ENCODE assay signal across 16 cellular contexts in genomic region chr1:170321113-170321512, GRCh38.
"Had no signal": no experiment of that assay in that cellular context is flagged by ENCODE, and none has a peak within 500 bp of the region (broad histone marks: within the 10 kb centered on the region; RNA-seq: fewer than 3 reads in every experiment).

No MANE protein-coding gene starts in this region.

- H3K9me3 ChIP-seq: right atrium auricular region, suprapubic skin had no signal

- DNase-seq: activated CD4-positive, alpha-beta memory T cell treated with anti-CD3 and anti-CD28 coated beads for 36 hours; activated effector memory CD4-positive, alpha-beta T cell treated with anti-CD3 and anti-CD28 coated beads, Interleukin-2, amount 50 U/mL, for 16 hours; activated T-cell treated with anti-CD3 and anti-CD28 coated beads, Interleukin-2, amount 50 U/mL, for 4 hours; cortex of kidney; effector CD8-positive, alpha-beta T cell; immature natural killer cell; left colon; naive B cell; spleen; stimulated activated CD4-positive, alpha-beta T cell treated with anti-CD3 and anti-CD28 coated beads, Interleukin-1b, Interleukin-23, amount 100 ng/mL, for 48 hours; stimulated activated naive CD8-positive, alpha-beta T cell treated with anti-CD3 and anti-CD28 coated beads, Interleukin-15, Interleukin-2, amounts not matched to agents 100 U/mL and 50 U/mL, for 24 hours; T-helper 9 cell had no signal

- H3K27me3 ChIP-seq: cardiac muscle cell, right atrium auricular region, spleen, suprapubic skin had no signal

- ATAC-seq: activated T-cell treated with anti-CD3 and anti-CD28 coated beads, Interleukin-2, amount 50 U/mL, for 4 hours; left colon; stimulated activated naive CD8-positive, alpha-beta T cell treated with anti-CD3 and anti-CD28 coated beads, Interleukin-15, Interleukin-2, amounts not matched to agents 100 U/mL and 50 U/mL, for 24 hours had no signal

- H3K36me3 ChIP-seq: cardiac muscle cell, right atrium auricular region, spleen, suprapubic skin had no signal

- H3K27ac ChIP-seq: cardiac muscle cell, right atrium auricular region, spleen, suprapubic skin had no signal

- H3K4me3 ChIP-seq: cardiac muscle cell, lung, right atrium auricular region, spleen, suprapubic skin had no signal

- H3K4me1 ChIP-seq: right atrium auricular region, spleen, suprapubic skin had no signal
